In the genomic region with DNA sequence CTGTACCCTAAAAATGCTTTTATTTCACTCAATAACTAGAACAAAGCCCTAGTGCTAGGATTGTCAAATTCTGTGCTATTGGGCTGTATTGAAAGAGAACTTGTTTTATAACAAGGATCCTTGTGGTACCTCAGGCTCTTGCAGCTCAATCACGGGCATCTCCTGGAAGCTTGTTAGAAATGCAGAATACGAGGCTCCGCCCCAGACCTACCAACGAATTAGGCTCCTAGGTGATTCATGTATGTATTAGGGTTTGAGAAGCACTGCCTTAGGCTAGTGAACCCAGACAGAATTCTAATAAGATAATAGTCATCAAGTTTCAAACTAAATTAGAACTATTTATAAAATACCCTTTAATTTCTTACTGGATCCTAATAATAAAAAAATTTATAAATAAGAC, we compare ENCODE assay signal across 22 cellular contexts.
"Had no signal": no experiment of that assay in that cellular context is flagged by ENCODE, and none has a peak within 500 bp of the region (broad histone marks: within the 10 kb centered on the region; RNA-seq: fewer than 3 reads in every experiment).

No MANE protein-coding gene starts in this region.

- DNase-seq: activated gamma-delta T cell treated with Interleukin-2 at 50 U/mL for 16 hours; activated T-cell treated with anti-CD3 and anti-CD28 coated beads, Interleukin-2, amount 50 U/mL, for 1 hour; brain microvascular endothelial cell; colonic mucosa; dorsolateral prefrontal cortex; effector memory CD8-positive, alpha-beta T cell; esophagus squamous epithelium; heart left ventricle; mesenchymal stem cell; mucosa of descending colon; nephron progenitor cell; pancreas; psoas muscle; right cardiac atrium; stimulated activated CD4-positive, alpha-beta T cell treated with anti-CD3 and anti-CD28 coated beads, Interleukin-12 subunit alpha, Interleukin-12 subunit beta, amount 100 ng/mL, for 4 hours; stimulated activated CD4-positive, alpha-beta T cell treated with anti-CD3 and anti-CD28 coated beads, Interleukin-1b, Interleukin-23, amount 100 ng/mL, for 48 hours; substantia nigra; T-helper 9 cell; thyroid gland; upper lobe of right lung had no signal

- ATAC-seq: activated naive CD4-positive, alpha-beta T cell treated with anti-CD3 and anti-CD28 coated beads, Interleukin-2, amount 50 U/mL, for 72 hours; effector memory CD8-positive, alpha-beta T cell; heart left ventricle; mucosa of descending colon; pancreas; psoas muscle; right cardiac atrium; upper lobe of right lung had no signal

- H3K4me1 ChIP-seq: colonic mucosa, esophagus squamous epithelium, pancreas, psoas muscle, thyroid gland had no signal

- H3K27me3 ChIP-seq: ascending aorta, brain microvascular endothelial cell, colonic mucosa, dorsolateral prefrontal cortex, esophagus squamous epithelium, heart left ventricle, pancreas, thyroid gland, upper lobe of right lung had no signal

- FAIRE-seq: pancreas had no signal

- H3K27ac ChIP-seq: ascending aorta, brain microvascular endothelial cell, colonic mucosa, esophagus squamous epithelium, heart left ventricle, pancreas, psoas muscle, thyroid gland, upper lobe of right lung had no signal

- H3K9me3 ChIP-seq: ascending aorta, colonic mucosa, esophagus squamous epithelium, heart left ventricle, mucosa of descending colon, pancreas, psoas muscle, thyroid gland, upper lobe of right lung had no signal

- H3K36me3 ChIP-seq: colonic mucosa had no signal

- H3K4me3 ChIP-seq: ascending aorta, colonic mucosa, dorsolateral prefrontal cortex, esophagus squamous epithelium, heart left ventricle, mucosa of descending colon, pancreas, psoas muscle, thyroid gland, upper lobe of right lung had no signal
